ENCODE assay signal across 8 cellular contexts in the genomic region with DNA sequence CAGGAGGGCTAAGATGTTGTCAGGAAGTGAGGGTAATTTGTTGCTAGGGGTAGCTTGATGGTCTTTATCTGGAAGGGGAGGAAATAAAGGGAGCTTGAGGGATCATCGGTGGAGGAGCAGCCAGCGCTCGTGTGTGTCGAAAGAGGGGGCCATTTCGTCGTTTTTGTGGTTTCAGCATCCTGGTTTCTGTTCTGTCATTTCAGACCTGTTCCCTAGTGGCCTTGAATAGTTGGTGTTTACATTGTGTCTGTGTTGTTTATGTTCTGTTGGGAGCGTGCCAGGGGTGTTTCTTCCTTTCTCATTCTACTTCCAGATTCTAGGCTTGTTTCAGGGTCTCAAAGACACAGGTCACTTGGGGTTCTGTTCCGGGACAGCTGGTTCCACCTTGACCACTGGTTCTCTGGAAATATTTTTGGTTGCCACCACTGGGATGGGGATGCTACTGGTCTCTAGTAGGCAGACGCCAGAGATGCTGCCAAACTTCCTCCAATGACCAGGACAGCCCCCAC.
A peak's percentile ranks its signal among the peaks of the same experiment; 100 is the strongest.
DNase-seq lines count a peak whose midpoint lies in the region; ATAC-seq and TF ChIP-seq lines count a peak whose summit lies in the region.

No MANE protein-coding gene starts in this region.

- no peak overlapping the region for H3K4me3 ChIP-seq in fibroblast of pulmonary artery (replicated peaks; ENCODE audit: low read depth, low read length)
- no peak overlapping the region for H3K4me3 ChIP-seq in transverse colon

- 7 to 21% methylated on average over 7 to 9 of the region's 9 CpGs for WGBS in transverse colon (ENCODE audit: low coverage in 1 of 2), 2 donors

- no peaks in the 10 kb centered on the region for H3K4me1 Mint-ChIP-seq in activated T-cell treated with anti-CD3 and anti-CD28 coated beads, Interleukin-2, amount 50 U/mL, for 72 hours (ENCODE audit: low read depth)

- no peaks in the 10 kb centered on the region for H3K27me3 ChIP-seq in transverse colon

- H3K4me1 ChIP-seq in transverse colon, result peaks cover 0 to 24% (median 2%) of the 10 kb centered on the region in 4 donors

- H3K4me3 Mint-ChIP-seq in activated T-cell treated with anti-CD3 and anti-CD28 coated beads, Interleukin-2, amount 50 U/mL, for 72 hours, result no peak overlapping the region

- H3K9me3 Mint-ChIP-seq in activated T-cell treated with anti-CD3 and anti-CD28 coated beads, Interleukin-2, amount 50 U/mL, for 72 hours, result peaks cover 9 to 10% of the 10 kb centered on the region in 2 donors

- ATAC-seq in GM21786 (IDR thresholded peaks at IDR 0.05; ENCODE audit: unreplicated experiment) (peak; percentile 66), HG03571 (IDR thresholded peaks at IDR 0.05; ENCODE audit: unreplicated experiment) (no peak)
- ATAC-seq in activated T-cell treated with anti-CD3 and anti-CD28 coated beads, Interleukin-2, amount 50 U/mL, for 72 hours (replicated peaks in 1 of 2), result no peak

- peak overlapping the region; percentile 16 to 45 (median 36) for H3K27ac ChIP-seq in transverse colon

- H3K27me3 Mint-ChIP-seq in activated T-cell treated with anti-CD3 and anti-CD28 coated beads, Interleukin-2, amount 50 U/mL, for 72 hours (ENCODE audit: low read depth), result peaks cover 12% of the 10 kb centered on the region

- in situ Hi-C loops in transverse colon (cut with MboI; ENCODE audit: low pct_ligation_motif_present in 1 of 4, low pct_unique_long_range_greater_than_20kb in 1 of 4, low sequenced_read_pairs in 3 of 4), result no loop called here

- H3K36me3 Mint-ChIP-seq in activated T-cell treated with anti-CD3 and anti-CD28 coated beads, Interleukin-2, amount 50 U/mL, for 72 hours (ENCODE audit: insufficient read depth in 2 of 2), result peaks cover 4 to 6% of the 10 kb centered on the region in 2 donors

- no peaks in the 10 kb centered on the region for H3K36me3 ChIP-seq in transverse colon

- H3K9me3 ChIP-seq in transverse colon, result peaks cover 0 to 3% of the 10 kb centered on the region in 2 donors

- DNase-seq in COLO829 (ENCODE audit: low spot score), result peak; percentile 32
- DNase-seq in NCI-H69 (lab: John Stamatoyannopoulos, UW), result peak; percentile 87
- peak; percentile 57 for DNase-seq in fibroblast of pulmonary artery (ENCODE audit: low read depth)
- peak; percentile 54 for DNase-seq in transverse colon
- DNase-seq in activated T-cell treated with anti-CD3 and anti-CD28 coated beads, Interleukin-2, amount 50 U/mL, for 72 hours, result no peak
- DNase-seq in 8988T, result no peak

- H3K27ac Mint-ChIP-seq in activated T-cell treated with anti-CD3 and anti-CD28 coated beads, Interleukin-2, amount 50 U/mL, for 72 hours, result no peak overlapping the region

- intact Hi-C loops in transverse colon (cut with DNase I; ENCODE audit: low total_unique reads), result no loop called here

- TF ChIP-seq EP300 in transverse colon (IDR thresholded peaks at IDR 0.05; ENCODE audit: low read depth), result no peak

- no peak for TF ChIP-seq CTCF in fibroblast of pulmonary artery (IDR thresholded peaks at IDR 0.05; ENCODE audit: low read length, missing control alignments)
- TF ChIP-seq CTCF in transverse colon (IDR thresholded peaks at IDR 0.05), result peak in 3 of 5 experiments; percentile 10 to 23 (median 23)

- TF ChIP-seq POLR2A in transverse colon (IDR thresholded peaks at IDR 0.05), result no peak

Comparison
In these comparisons a context has a peak if more than half of its experiments do, and no peak if none do; other contexts are left out.
1. DNase-seq: peak in COLO829 (single experiment), NCI-H69 (single experiment), fibroblast of pulmonary artery (single experiment) and transverse colon (single experiment); none in activated T-cell treated with anti-CD3 and anti-CD28 coated beads, Interleukin-2, amount 50 U/mL, for 72 hours (0 of 2) and 8988T (single experiment).